1 cellular context compared by ENCODE assay signal in the genomic region with DNA sequence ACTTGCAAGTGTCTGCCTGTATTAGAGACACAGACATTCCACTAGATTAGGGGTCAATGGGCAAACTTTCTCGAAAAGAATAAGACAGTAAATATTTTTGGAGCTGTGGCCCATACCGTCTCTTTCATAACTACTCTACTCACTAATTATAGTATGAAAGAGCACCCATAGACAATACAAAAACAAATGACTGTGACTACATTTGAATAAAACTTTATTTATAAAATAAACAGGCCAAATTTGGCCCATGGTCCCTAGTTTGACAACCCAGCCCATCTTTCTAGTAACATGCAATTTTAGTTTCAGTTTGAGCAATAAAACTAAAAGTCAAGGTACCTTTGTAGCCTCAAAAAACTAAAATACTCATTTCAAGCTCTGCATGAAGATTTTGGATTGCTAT.
TF ChIP-seq lines count a peak whose summit lies in the region.

No MANE protein-coding gene starts in this region.

TF ChIP-seq in GM23338, 12 proteins besides CTCF, POLR2A, EP300 and RAD21 (continued from another document):
- TF ChIP-seq, protein P1, sequence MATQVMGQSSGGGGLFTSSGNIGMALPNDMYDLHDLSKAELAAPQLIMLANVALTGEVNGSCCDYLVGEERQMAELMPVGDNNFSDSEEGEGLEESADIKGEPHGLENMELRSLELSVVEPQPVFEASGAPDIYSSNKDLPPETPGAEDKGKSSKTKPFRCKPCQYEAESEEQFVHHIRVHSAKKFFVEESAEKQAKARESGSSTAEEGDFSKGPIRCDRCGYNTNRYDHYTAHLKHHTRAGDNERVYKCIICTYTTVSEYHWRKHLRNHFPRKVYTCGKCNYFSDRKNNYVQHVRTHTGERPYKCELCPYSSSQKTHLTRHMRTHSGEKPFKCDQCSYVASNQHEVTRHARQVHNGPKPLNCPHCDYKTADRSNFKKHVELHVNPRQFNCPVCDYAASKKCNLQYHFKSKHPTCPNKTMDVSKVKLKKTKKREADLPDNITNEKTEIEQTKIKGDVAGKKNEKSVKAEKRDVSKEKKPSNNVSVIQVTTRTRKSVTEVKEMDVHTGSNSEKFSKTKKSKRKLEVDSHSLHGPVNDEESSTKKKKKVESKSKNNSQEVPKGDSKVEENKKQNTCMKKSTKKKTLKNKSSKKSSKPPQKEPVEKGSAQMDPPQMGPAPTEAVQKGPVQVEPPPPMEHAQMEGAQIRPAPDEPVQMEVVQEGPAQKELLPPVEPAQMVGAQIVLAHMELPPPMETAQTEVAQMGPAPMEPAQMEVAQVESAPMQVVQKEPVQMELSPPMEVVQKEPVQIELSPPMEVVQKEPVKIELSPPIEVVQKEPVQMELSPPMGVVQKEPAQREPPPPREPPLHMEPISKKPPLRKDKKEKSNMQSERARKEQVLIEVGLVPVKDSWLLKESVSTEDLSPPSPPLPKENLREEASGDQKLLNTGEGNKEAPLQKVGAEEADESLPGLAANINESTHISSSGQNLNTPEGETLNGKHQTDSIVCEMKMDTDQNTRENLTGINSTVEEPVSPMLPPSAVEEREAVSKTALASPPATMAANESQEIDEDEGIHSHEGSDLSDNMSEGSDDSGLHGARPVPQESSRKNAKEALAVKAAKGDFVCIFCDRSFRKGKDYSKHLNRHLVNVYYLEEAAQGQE (IDR thresholded peaks at IDR 0.05; ENCODE audit: unreplicated experiment) = no peak
